31 cellular contexts compared by ENCODE assay signal in the genomic region with DNA sequence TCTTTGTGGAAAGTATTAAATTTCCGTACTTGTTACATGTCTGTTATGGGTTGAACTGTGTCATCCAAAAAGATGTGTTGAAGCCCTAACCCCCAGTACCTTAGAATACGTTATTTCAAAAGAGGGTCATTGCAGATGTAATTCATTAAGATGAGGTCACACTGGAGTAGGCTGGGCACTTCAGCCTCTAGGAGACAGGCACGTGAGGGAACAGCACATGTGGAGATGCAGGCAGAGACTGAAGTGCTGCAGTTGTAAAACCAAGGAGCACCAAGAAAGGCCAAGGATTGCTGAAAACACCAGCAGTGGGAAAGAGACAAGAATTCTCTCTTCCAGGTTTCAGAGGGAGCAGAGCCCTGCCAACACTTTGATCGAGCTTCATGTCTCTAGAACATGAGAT.
"Had no signal": no experiment of that assay in that cellular context is flagged by ENCODE, and none has a peak within 500 bp of the region (broad histone marks: within the 10 kb centered on the region; RNA-seq: fewer than 3 reads in every experiment).

No MANE protein-coding gene starts in this region.

- H3K27me3 ChIP-seq: ascending aorta, cardiac muscle cell, Peyer's patch, SJSA1 had no signal

- H3K4me2 ChIP-seq: SK-N-SH had no signal

- H3K9me3 Mint-ChIP-seq: central memory CD8-positive, alpha-beta T cell; T-helper 1 cell treated with Interleukin-12 subunit alpha and Interleukin-12 subunit beta and Interleukin-4 antibody, amounts not matched to agents 30 μg/mL and 1 μg/mL, for 36 hours; T-helper 2 cell treated with Interferon-gamma antibody and Interleukin-4, amounts not matched to agents 5 μg/mL and 100 μg/mL, for 36 hours had no signal

- DNase-seq: activated CD4-positive, alpha-beta T cell treated with anti-CD3 and anti-CD28 coated beads, Interleukin-2, amount 10 ng/mL, durations not matched to agents 24 days and 14 days; activated CD4-positive, alpha-beta T cell treated with anti-CD3 and anti-CD28 coated beads, Interleukin-2, amount 50 U/mL, for 4 hours; activated CD8-positive, alpha-beta T cell treated with anti-CD3 and anti-CD28 coated beads for 36 hours; activated effector memory CD4-positive, alpha-beta T cell treated with Interleukin-2 at 50 U/mL for 16 hours; activated naive CD4-positive, alpha-beta T cell treated with anti-CD3 and anti-CD28 coated beads, Interleukin-2, amount 50 U/mL, for 16 hours; activated naive CD8-positive, alpha-beta T cell treated with anti-CD3 and anti-CD28 coated beads for 36 hours; activated T-cell treated with anti-CD3 and anti-CD28 coated beads, Interleukin-2, amount 50 U/mL, for 24 hours; amygdala; Karpas-422; KBM-7; NCI-H1105; NCI-H1417 treated with DMSO at 0.1 percent for 48 hours; NCI-H187 treated with DMSO at 0.1 percent for 48 hours; NCI-H2081; NCI-H2171 treated with DMSO at 0.1 percent for 48 hours; NCI-H2227 treated with DMSO at 0.1 percent for 48 hours; NCI-H446; NCI-H510A treated with DMSO at 0.1 percent for 48 hours; NCI-H526 treated with DMSO at 0.1 percent for 48 hours; NCI-H774; PC-3; Peyer's patch; RPMI8226; SHP77 treated with DMSO at 0.1 percent for 48 hours; SK-N-SH had no signal

- H3K9me3 ChIP-seq: ascending aorta, Peyer's patch, SK-N-SH had no signal

- H3K36me3 ChIP-seq: ascending aorta, cardiac muscle cell, Peyer's patch had no signal

- H3K27ac Mint-ChIP-seq: activated CD4-positive, alpha-beta T cell treated with anti-CD3 and anti-CD28 coated beads, Interleukin-2, amount 10 ng/mL, durations not matched to agents 24 days and 14 days; activated CD8-positive, alpha-beta T cell treated with anti-CD3 and anti-CD28 coated beads for 36 hours; activated T-cell treated with anti-CD3 and anti-CD28 coated beads, Interleukin-2, amount 50 U/mL, for 24 hours; T-helper 1 cell treated with Interleukin-12 subunit alpha and Interleukin-12 subunit beta and Interleukin-4 antibody, amounts not matched to agents 30 μg/mL and 1 μg/mL, for 36 hours; T-helper 2 cell treated with Interferon-gamma antibody and Interleukin-4, amounts not matched to agents 5 μg/mL and 100 μg/mL, for 36 hours had no signal

- H3K27ac ChIP-seq: ascending aorta, cardiac muscle cell, Peyer's patch, SJSA1 had no signal

- H3K9me2 ChIP-seq: SK-N-SH had no signal

- ATAC-seq: activated CD8-positive, alpha-beta T cell treated with anti-CD3 and anti-CD28 coated beads for 36 hours; PC-3 had no signal

- H3K27me3 Mint-ChIP-seq: activated CD4-positive, alpha-beta T cell treated with anti-CD3 and anti-CD28 coated beads, Interleukin-2, amount 10 ng/mL, durations not matched to agents 24 days and 14 days; activated CD8-positive, alpha-beta T cell treated with anti-CD3 and anti-CD28 coated beads for 36 hours; activated naive CD8-positive, alpha-beta T cell treated with anti-CD3 and anti-CD28 coated beads for 36 hours; activated T-cell treated with anti-CD3 and anti-CD28 coated beads, Interleukin-2, amount 50 U/mL, for 24 hours; central memory CD8-positive, alpha-beta T cell had no signal

- H3K9ac ChIP-seq: SK-N-SH had no signal

- H3K4me3 Mint-ChIP-seq: activated CD4-positive, alpha-beta T cell treated with anti-CD3 and anti-CD28 coated beads, Interleukin-2, amount 10 ng/mL, durations not matched to agents 24 days and 14 days; activated CD8-positive, alpha-beta T cell treated with anti-CD3 and anti-CD28 coated beads for 36 hours; activated naive CD8-positive, alpha-beta T cell treated with anti-CD3 and anti-CD28 coated beads for 36 hours; activated T-cell treated with anti-CD3 and anti-CD28 coated beads, Interleukin-2, amount 50 U/mL, for 24 hours; central memory CD8-positive, alpha-beta T cell; T-helper 1 cell treated with Interleukin-12 subunit alpha and Interleukin-12 subunit beta and Interleukin-4 antibody, amounts not matched to agents 30 μg/mL and 1 μg/mL, for 36 hours; T-helper 2 cell treated with Interferon-gamma antibody and Interleukin-4, amounts not matched to agents 5 μg/mL and 100 μg/mL, for 36 hours had no signal

- H3K4me3 ChIP-seq: ascending aorta, cardiac muscle cell, Peyer's patch, SJSA1 had no signal
